In the genomic region with DNA sequence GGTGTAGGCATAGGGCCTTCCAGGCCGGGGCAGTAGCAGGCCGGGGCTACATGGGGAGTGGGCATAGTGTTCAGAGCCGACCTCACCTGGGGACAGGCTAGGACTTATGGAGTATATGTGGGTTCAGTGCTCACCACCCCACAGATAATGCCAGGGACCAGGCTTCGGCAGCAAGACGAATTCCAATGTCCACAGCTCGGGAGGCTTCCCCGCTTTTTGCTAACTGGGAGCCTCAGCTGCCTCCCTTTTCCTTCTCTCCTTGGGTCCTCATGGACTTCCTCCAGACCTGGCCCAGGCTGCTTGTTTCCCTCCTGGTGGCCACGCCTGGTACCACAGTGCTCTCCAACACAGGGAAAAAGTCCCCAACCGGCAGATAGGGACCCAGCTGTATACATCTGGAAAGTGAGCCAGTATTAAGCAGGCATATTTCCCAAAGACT, we compare ENCODE assay signal across 9 cellular contexts. TPM values are rescaled to one million over a fixed set of nuclear protein-coding genes. Genes with fewer than 3 reads are reported as not detected.
DNase-seq lines count a peak whose midpoint lies in the region; ATAC-seq and TF ChIP-seq lines count a peak whose summit lies in the region.
"Had no signal": no experiment of that assay in that cellular context is flagged by ENCODE, and none has a peak within 500 bp of the region (broad histone marks: within the 10 kb centered on the region; RNA-seq: fewer than 3 reads in every experiment).

No MANE protein-coding gene starts in this region.

- H3K79me2 ChIP-seq in DND-41 (ENCODE audit: insufficient read depth, low read length): no peaks in the 10 kb centered on the region

- no peaks in the 10 kb centered on the region for H3K36me3 ChIP-seq in DND-41 (ENCODE audit: insufficient read depth, low read length)
- no peaks in the 10 kb centered on the region for H3K36me3 ChIP-seq in IMR-90 (ENCODE audit: control insufficient read depth, insufficient read depth, low read length)
- H3K36me3 ChIP-seq in uterus: no peaks in the 10 kb centered on the region

- no peak overlapping the region for H2BK20ac ChIP-seq in IMR-90 (ENCODE audit: low read depth, low read length)

- H4K20me1 ChIP-seq in DND-41 (ENCODE audit: insufficient read depth, low read length) (peaks cover 2% of the 10 kb centered on the region; the same call in 1 of the 2 replicates), IMR-90 (ENCODE audit: insufficient read depth, low read length) (no peaks in the 10 kb centered on the region)

- BruUV-seq in IMR-90 (replicated peaks; lab: Mats Ljungman, UMichigan): no TSS peak

- H2AFZ ChIP-seq in DND-41 (ENCODE audit: low read depth, low read length) (no peak overlapping the region), IMR-90 (replicated peaks; ENCODE audit: low read length, poor library complexity) (no peak overlapping the region)

- TF ChIP-seq RAD21 in IMR-90 (IDR thresholded peaks at IDR 0.05; ENCODE audit: low read length): no peak

- no peak overlapping the region for H2AK9ac ChIP-seq in IMR-90 (replicated peaks; ENCODE audit: low read depth, low read length, poor library complexity)

- no peak overlapping the region for H3K4me3 ChIP-seq in DND-41 (ENCODE audit: low read depth in 1 of 2, low read length in 2 of 2)
- H3K4me3 ChIP-seq in IMR-90 (ENCODE audit: insufficient read depth, low read depth, low read length): no peak overlapping the region
- H3K4me3 ChIP-seq in cardiac fibroblast (replicated peaks in 1 of 2; ENCODE audit: low read depth in 2 of 2, low read length in 2 of 2): no peak overlapping the region
- H3K4me3 ChIP-seq in uterus: no peak overlapping the region

- no peaks in the 10 kb centered on the region for H3K4me1 ChIP-seq in DND-41 (ENCODE audit: insufficient read depth, low read length)
- no peaks in the 10 kb centered on the region; the same call in 1 of the 2 replicates for H3K4me1 ChIP-seq in IMR-90 (ENCODE audit: control insufficient read depth, insufficient read depth, low read length)
- H3K4me1 ChIP-seq in uterus: no peaks in the 10 kb centered on the region

- H3K9ac ChIP-seq in DND-41 (ENCODE audit: low read depth, low read length) (no peak overlapping the region), IMR-90 (ENCODE audit: low read depth, low read length) (no peak overlapping the region)

- no peaks in the 10 kb centered on the region for H3K9me1 ChIP-seq in IMR-90 (ENCODE audit: insufficient read depth, low read length)

- dilution Hi-C loops in IMR-90 (cut with HindIII; ENCODE audit: low sequenced_read_pairs, unreplicated experiment): no loop called here

- TF ChIP-seq POLR2A in IMR-90 (IDR thresholded peaks at IDR 0.05; ENCODE audit: low read depth, low read length) (no peak), uterus (IDR thresholded peaks at IDR 0.05) (no peak)

- no peak overlapping the region for H2BK15ac ChIP-seq in IMR-90 (ENCODE audit: low read depth, low read length)

- CTCF ChIA-PET in IMR-90 (lab: Yijun Ruan, JAX): interaction anchor here (1.4 kb wide), 1 partner anchor 9 kb away, joined by 4 read pairs; no protein-coding TSS in a partner anchor

- H2AK5ac ChIP-seq in IMR-90 (ENCODE audit: low read depth, low read length): no peak overlapping the region

- 89% methylated on average over 3 of the region's 9 CpGs; no CpG with 5 or more reads in 1 of the 2 experiments for WGBS in IMR-90 (ENCODE audit: extremely low coverage in 2 of 2, insufficient read length in 1 of 2), 2 experiments

- H3K79me1 ChIP-seq in IMR-90 (ENCODE audit: low read depth in 1 of 2, low read length in 2 of 2): no peaks in the 10 kb centered on the region

- no peak overlapping the region for H3K4me2 ChIP-seq in DND-41 (ENCODE audit: insufficient read depth, low read length)
- H3K4me2 ChIP-seq in IMR-90 (ENCODE audit: low read depth, low read length): no peak overlapping the region

- H4K5ac ChIP-seq in IMR-90 (ENCODE audit: low read depth, low read length): no peak overlapping the region

- no peak overlapping the region for H3K18ac ChIP-seq in IMR-90 (ENCODE audit: low read depth, low read length)

- in situ Hi-C loops in IMR-90 (cut with MboI; ENCODE audit: low sequenced_read_pairs): no loop called here

- peaks cover 10% of the 10 kb centered on the region for H3K27me3 Mint-ChIP-seq in neural crest cell (ENCODE audit: low read depth)

- no peaks in the 10 kb centered on the region for H3K9me3 Mint-ChIP-seq in neural crest cell
- H3K9me3 Mint-ChIP-seq: stimulated activated naive CD8-positive, alpha-beta T cell treated with anti-CD3 and anti-CD28 coated beads, Interleukin-15, Interleukin-2, amounts not matched to agents 100 ng/mL and 50 ng/mL, for 24 hours had no signal

- no peak overlapping the region for H3K56ac ChIP-seq in IMR-90 (ENCODE audit: extremely low read depth, insufficient read depth, low read length)

- H2BK5ac ChIP-seq in IMR-90 (ENCODE audit: low read depth, low read length, poor library complexity, severe bottlenecking): no peak overlapping the region

- ATAC-seq in DND-41 (ENCODE audit: insufficient read depth, low read depth) (peak; percentile 50; the same call in 1 of the 3 replicates), IMR-90 (ENCODE audit: low read depth) (peak; percentile 25; the same call in 1 of the 2 replicates)

- H3K4me1 Mint-ChIP-seq in neural crest cell: no peaks in the 10 kb centered on the region

- H3K27ac ChIP-seq in DND-41 (ENCODE audit: low read length) (no peak overlapping the region), IMR-90 (ENCODE audit: insufficient read depth, low read length) (no peak overlapping the region), uterus (no peak overlapping the region)

- H3K14ac ChIP-seq in IMR-90 (replicated peaks; ENCODE audit: low read depth, low read length): no peak overlapping the region

- no peak overlapping the region for H4K91ac ChIP-seq in IMR-90 (ENCODE audit: insufficient read depth, low read depth, low read length)

- H3K27me3 ChIP-seq in DND-41 (ENCODE audit: insufficient read depth, low read length, poor library complexity): peaks cover 3% of the 10 kb centered on the region
- peaks cover 11% of the 10 kb centered on the region; the same call in 1 of the 2 replicates for H3K27me3 ChIP-seq in IMR-90 (ENCODE audit: control insufficient read depth, insufficient read depth, low read length)
- no peaks in the 10 kb centered on the region for H3K27me3 ChIP-seq in uterus

- DNase-seq in DND-41 (peak; percentile 8), IMR-90 (no peak), cardiac fibroblast (ENCODE audit: low read depth in 2 of 2) (peak; percentile 7 to 14), neural crest cell (ENCODE audit: low read depth, low spot score) (peak; percentile 37), SIG-M5 treated with dmso at 0.1 percent for 504 hours (lab: John Stamatoyannopoulos, UW; ENCODE audit: unreplicated experiment) (no peak), mesenteric fat pad (ENCODE audit: low spot score) (no peak), uterus (no peak)
- DNase-seq: activated T-cell treated with anti-CD3 and anti-CD28 coated beads, Interleukin-2, amount 50 U/mL, for 48 hours had no signal

- H3K4ac ChIP-seq in IMR-90 (ENCODE audit: low read depth, low read length): no peak overlapping the region

- no peak overlapping the region for H4K8ac ChIP-seq in IMR-90 (ENCODE audit: low read depth in 2 of 2, low read length in 2 of 2)

- intact Hi-C loops in IMR-90 (cut with micrococcal nuclease) (no loop called here), uterus (cut with DNase I; ENCODE audit: low total_unique reads) (no loop called here)

- H3K27ac Mint-ChIP-seq in neural crest cell (ENCODE audit: unreplicated experiment): no peak overlapping the region
- H3K27ac Mint-ChIP-seq: stimulated activated naive CD8-positive, alpha-beta T cell treated with anti-CD3 and anti-CD28 coated beads, Interleukin-15, Interleukin-2, amounts not matched to agents 100 ng/mL and 50 ng/mL, for 24 hours had no signal

- no peaks in the 10 kb centered on the region for H3K9me3 ChIP-seq in DND-41 (ENCODE audit: insufficient read depth, low read length, severe bottlenecking)
- H3K9me3 ChIP-seq in IMR-90 (ENCODE audit: control insufficient read depth, insufficient read depth, low read length): no peaks in the 10 kb centered on the region
- H3K9me3 ChIP-seq in uterus: no peaks in the 10 kb centered on the region

- POLR2A ChIA-PET in IMR-90 (lab: Charles Lee; ENCODE audit: unreplicated experiment): interaction anchor here (0.6 kb wide), 1 partner anchor 238 kb away, joined by 3 read pairs; no protein-coding TSS in a partner anchor

- H3K36me3 Mint-ChIP-seq in neural crest cell (ENCODE audit: low read depth): no peaks in the 10 kb centered on the region

- peak; percentile 48 for TF ChIP-seq CTCF in DND-41 (IDR thresholded peaks at IDR 0.05; ENCODE audit: borderline replicate concordance, extremely low read depth, low read length, poor library complexity, severe bottlenecking)
- TF ChIP-seq CTCF in IMR-90 (conservative IDR thresholded peaks at IDR 0.05; ENCODE audit: low read depth, low read length): peak; percentile 28; the same call in 1 of the 2 replicates
- peak; percentile 58 for TF ChIP-seq CTCF in cardiac fibroblast (IDR thresholded peaks at IDR 0.05; ENCODE audit: low read depth, low read length)
- peak; percentile 56 for TF ChIP-seq CTCF in neural crest cell (conservative IDR thresholded peaks at IDR 0.05)
- peak in 1 of 4 experiments; percentile 7 for TF ChIP-seq CTCF in uterus (IDR thresholded peaks at IDR 0.05)

- no peak overlapping the region for H2BK120ac ChIP-seq in IMR-90 (ENCODE audit: low read depth, low read length)

- H3K23ac ChIP-seq in IMR-90 (ENCODE audit: low read depth, low read length): no peak overlapping the region

- no peak overlapping the region for H3K4me3 Mint-ChIP-seq in neural crest cell
- H3K4me3 Mint-ChIP-seq: stimulated activated naive CD8-positive, alpha-beta T cell treated with anti-CD3 and anti-CD28 coated beads, Interleukin-15, Interleukin-2, amounts not matched to agents 100 ng/mL and 50 ng/mL, for 24 hours had no signal

RNA-seq across cellular contexts. Expression of a gene that starts 20.1 kb away (rescaled TPM):
- total RNA-seq in IMR-90 (2012; rRNA removed): 2.7 and 2.8 TPM in 2 replicates
- 3.9 and 4.0 TPM in 2 replicates for polyA plus RNA-seq in IMR-90 (2012; rRNA removed)
- 2.6 and 3.0 TPM in 2 replicates for polyA plus RNA-seq in IMR-90 (2012; cell fraction: cytosol; rRNA removed)
- polyA plus RNA-seq in IMR-90 (2012; cell fraction: nucleus; rRNA removed; ENCODE audit: low replicate concordance): 5.3 and 6.3 TPM in 2 replicates
- total RNA-seq in neural crest cell: 16.8 and 17.5 TPM in 2 replicates
- 13.0 TPM for total RNA-seq in mesenteric fat pad
- 10 to 100 TPM in 1 of 4 donors, 1 to 10 TPM in 3; 1.5 to 17.6 (median 4.7) TPM for total RNA-seq in uterus

RNA-seq across cellular contexts. Expression of a gene that starts 47.3 kb away (rescaled TPM):
- total RNA-seq in IMR-90 (2012; rRNA removed): not detected in 2 replicates
- not detected in 2 replicates for polyA plus RNA-seq in IMR-90 (2012; rRNA removed)
- polyA plus RNA-seq in IMR-90 (2012; cell fraction: cytosol; rRNA removed): not detected in 2 replicates
- not detected in 2 replicates for polyA plus RNA-seq in IMR-90 (2012; cell fraction: nucleus; rRNA removed; ENCODE audit: low replicate concordance)
- total RNA-seq in neural crest cell: not detected in 2 replicates
- total RNA-seq in mesenteric fat pad: 0.10 TPM
- total RNA-seq in uterus: not detected

RNA-seq across cellular contexts. Expression of a gene that starts 54.6 kb away (rescaled TPM):
- total RNA-seq in IMR-90 (2012; rRNA removed) (2.5 and 3.4 TPM in 2 replicates), neural crest cell (47.5 and 52.5 TPM in 2 replicates), mesenteric fat pad (10.7 TPM), uterus (10 to 100 TPM in 3 of 4 donors, 1 to 10 TPM in 1; 5.3 to 24.4 (median 17.2) TPM)
- 10.3 and 11.4 TPM in 2 replicates for polyA plus RNA-seq in IMR-90 (2012; rRNA removed)
- 2.3 and 9.3 TPM in 2 replicates for polyA plus RNA-seq in IMR-90 (2012; cell fraction: cytosol; rRNA removed)
- 28.6 and 45.7 TPM in 2 replicates for polyA plus RNA-seq in IMR-90 (2012; cell fraction: nucleus; rRNA removed; ENCODE audit: low replicate concordance)

RNA-seq across cellular contexts. Expression of a gene that starts 56.0 kb away (rescaled TPM):
- total RNA-seq in IMR-90 (2012; rRNA removed) (under 0.01 and 0.18 TPM in 2 replicates), neural crest cell (0.40 and 0.68 TPM in 2 replicates), mesenteric fat pad (2.1 TPM), uterus (1 to 10 TPM in 1 of 4 donors, under 1 TPM in 2, not detected in 1; 0.51 to 2.1 (median 0.69) TPM)
- polyA plus RNA-seq in IMR-90 (2012; rRNA removed): 0.89 and 1.0 TPM in 2 replicates
- 0.90 and 1.4 TPM in 2 replicates for polyA plus RNA-seq in IMR-90 (2012; cell fraction: cytosol; rRNA removed)
- 3.0 and 4.8 TPM in 2 replicates for polyA plus RNA-seq in IMR-90 (2012; cell fraction: nucleus; rRNA removed; ENCODE audit: low replicate concordance)

Comparison
In these comparisons a context has a peak if more than half of its experiments do, and no peak if none do; other contexts are left out.
1. DNase-seq: peak in DND-41 (single experiment), cardiac fibroblast (2 of 2) and neural crest cell (single experiment); none in IMR-90 (single experiment), SIG-M5 treated with dmso at 0.1 percent for 504 hours (single experiment), mesenteric fat pad (single experiment) and uterus (0 of 2).